Comparison of ENCODE assay signal across 10 cellular contexts in the genomic region with DNA sequence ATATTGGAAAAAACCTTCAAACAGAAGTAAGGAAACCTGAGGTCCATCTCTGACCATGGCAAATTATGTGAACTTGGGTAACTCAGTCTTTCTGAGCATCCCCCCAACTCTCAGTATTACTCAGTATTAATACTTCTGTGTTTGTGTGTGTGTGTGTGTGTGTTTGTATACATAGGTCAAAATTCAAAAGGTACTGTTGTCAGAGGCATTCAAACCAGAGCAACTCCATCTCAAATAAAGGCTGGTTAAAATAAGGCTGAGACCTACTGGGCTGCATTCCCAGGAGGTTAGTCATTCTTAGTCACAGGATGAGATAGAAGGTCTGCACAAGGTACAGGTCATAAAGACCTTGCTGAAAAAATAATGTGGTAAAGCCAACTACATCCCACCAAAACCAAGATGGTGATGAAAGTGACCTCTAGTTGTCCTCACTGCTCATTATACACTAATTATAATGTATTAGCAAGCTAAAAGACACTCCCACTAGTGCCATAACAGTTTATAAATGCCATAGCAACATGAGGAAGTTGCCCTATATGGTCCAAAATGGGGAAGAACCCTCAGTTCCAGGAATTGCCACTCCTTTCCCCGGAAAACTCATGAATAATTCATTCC. TPM values are rescaled to one million over a fixed set of nuclear protein-coding genes. Genes with fewer than 3 reads are reported as not detected.
DNase-seq lines count a peak whose midpoint lies in the region; ATAC-seq and TF ChIP-seq lines count a peak whose summit lies in the region.
"Had no signal": no experiment of that assay in that cellular context is flagged by ENCODE, and none has a peak within 500 bp of the region (broad histone marks: within the 10 kb centered on the region; RNA-seq: fewer than 3 reads in every experiment).

No MANE protein-coding gene starts in this region.

- H3K4me2 ChIP-seq in smooth muscle cell: no peak overlapping the region

- H3K27ac ChIP-seq in smooth muscle cell (ENCODE audit: low read depth): peak overlapping the region; percentile 52
- H3K27ac ChIP-seq: testis had no signal

- H3K9ac ChIP-seq in smooth muscle cell (ENCODE audit: low read depth): no peak overlapping the region

- H3K4me3 ChIP-seq in fibroblast of pulmonary artery (replicated peaks; ENCODE audit: low read depth, low read length) (no peak overlapping the region), smooth muscle cell (no peak overlapping the region)
- H3K4me3 ChIP-seq: testis had no signal

- no peaks in the 10 kb centered on the region for H3K4me1 ChIP-seq in smooth muscle cell (ENCODE audit: low read depth)
- H3K4me1 ChIP-seq: testis had no signal

- DNase-seq in SIG-M5 treated with dmso at 0.1 percent for 504 hours (lab: John Stamatoyannopoulos, UW; ENCODE audit: unreplicated experiment) (peak; percentile 38), SIG-M5 (lab: John Stamatoyannopoulos, UW) (no peak), T1000 (lab: John Stamatoyannopoulos, UW) (peak; percentile 56), fibroblast of pulmonary artery (ENCODE audit: low read depth) (peak; percentile 76), smooth muscle cell (lab: John Stamatoyannopoulos, UW; ENCODE audit: unreplicated experiment) (no peak), activated gamma-delta T cell treated with Interleukin-2 at 50 U/mL for 16 hours (no peak), NCI-H1417 (lab: John Stamatoyannopoulos, UW) (no peak)
- DNase-seq: activated CD4-positive, alpha-beta T cell treated with anti-CD3 and anti-CD28 coated beads, Interleukin-2, amount 10 ng/mL, durations not matched to agents 7 days and 5 days; testis had no signal

- TF ChIP-seq CTCF in fibroblast of pulmonary artery (IDR thresholded peaks at IDR 0.05; ENCODE audit: low read length, missing control alignments): no peak
- no peak for TF ChIP-seq CTCF in smooth muscle cell (IDR thresholded peaks at IDR 0.05; ENCODE audit: borderline replicate concordance, insufficient read depth, poor library complexity, severe bottlenecking)

- 84% methylated on average over 1 of the region's 1 CpG for WGBS in smooth muscle cell (ENCODE audit: low lambda C conversion rate)

- no peaks in the 10 kb centered on the region for H4K20me1 ChIP-seq in smooth muscle cell (ENCODE audit: low read depth)

- no peak overlapping the region for H2AFZ ChIP-seq in smooth muscle cell (ENCODE audit: low read depth)

- ATAC-seq in HG02763 (IDR thresholded peaks at IDR 0.05; ENCODE audit: unreplicated experiment): no peak

- H3K79me2 ChIP-seq in smooth muscle cell (ENCODE audit: low read depth): no peaks in the 10 kb centered on the region

- no peaks in the 10 kb centered on the region for H3F3A ChIP-seq in smooth muscle cell (ENCODE audit: low read depth)

- H3K36me3 ChIP-seq in smooth muscle cell (ENCODE audit: low read depth): no peaks in the 10 kb centered on the region

- no peaks in the 10 kb centered on the region for H3K9me3 ChIP-seq in smooth muscle cell (replicated peaks; ENCODE audit: low read depth)
- H3K9me3 ChIP-seq: testis had no signal

- H3K27me3 ChIP-seq in smooth muscle cell (ENCODE audit: low read depth): no peaks in the 10 kb centered on the region
- H3K27me3 ChIP-seq: testis had no signal

RNA-seq across cellular contexts. Expression of gene SLC22A16, which starts 33.3 kb away (rescaled TPM):
- not detected in 2 replicates for total RNA-seq in smooth muscle cell
- not detected in 2 replicates for polyA plus RNA-seq in smooth muscle cell
- total RNA-seq: activated CD4-positive, alpha-beta T cell treated with anti-CD3 and anti-CD28 coated beads, Interleukin-2, amount 10 ng/mL, durations not matched to agents 7 days and 5 days had no signal

Comparison
In these comparisons a context has a peak if more than half of its experiments do, and no peak if none do; other contexts are left out.
1. DNase-seq: peak in SIG-M5 treated with dmso at 0.1 percent for 504 hours (single experiment), T1000 (single experiment) and fibroblast of pulmonary artery (single experiment); none in SIG-M5 (single experiment), smooth muscle cell (single experiment), activated gamma-delta T cell treated with Interleukin-2 at 50 U/mL for 16 hours (single experiment) and NCI-H1417 (0 of 3).